In genomic region chr1:116297495-116298212, GRCh38 we compare ENCODE assay signal across 11 cellular contexts.
"Had no signal": no experiment of that assay in that cellular context is flagged by ENCODE, and none has a peak within 500 bp of the region (broad histone marks: within the 10 kb centered on the region; RNA-seq: fewer than 3 reads in every experiment).

No MANE protein-coding gene starts in this region.

- H3K36me3 ChIP-seq: HAP-1 had no signal

- H3K4me1 ChIP-seq: HAP-1 had no signal

- H3K9ac ChIP-seq: GM23248, KMS-11 had no signal

- H2AFZ ChIP-seq: GM23248 had no signal

- H3K4me2 ChIP-seq: KMS-11 had no signal

- ATAC-seq: HCT116 had no signal

- H3K4me3 ChIP-seq: GM23248, HAP-1 had no signal

- H3K27ac ChIP-seq: GM23248, HL-60, KMS-11 had no signal

- H3K27ac Mint-ChIP-seq: HFFc6 had no signal

- H3K4me3 Mint-ChIP-seq: HFFc6 had no signal

- H3K9me3 ChIP-seq: HAP-1 had no signal

- DNase-seq: GM23248, GOT3, H7, HFFc6, IMR-90, Karpas-422, KBM-7 had no signal
